In the genomic region with DNA sequence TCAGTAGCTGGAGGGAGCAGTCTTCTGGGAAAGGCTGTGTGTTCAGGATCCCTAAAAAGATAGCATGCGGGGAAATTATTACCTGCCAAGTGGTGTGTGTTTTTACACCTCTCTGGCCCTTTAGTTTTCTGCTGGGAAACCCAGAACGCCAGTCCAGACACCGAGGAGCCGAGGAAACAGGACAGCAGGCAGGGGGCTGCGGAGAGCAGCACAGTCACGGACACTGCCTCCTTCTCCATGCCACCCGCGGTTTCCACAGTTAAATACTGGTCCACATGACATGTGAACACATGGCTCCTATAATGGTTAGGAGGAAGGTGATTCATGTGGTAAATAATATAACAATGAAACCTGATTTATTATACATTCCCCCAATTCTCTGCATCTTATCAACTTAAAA, we compare ENCODE assay signal across 1 cellular context.
TF ChIP-seq lines count a peak whose summit lies in the region.

No MANE protein-coding gene starts in this region.

TF ChIP-seq in K562, 482 proteins besides CTCF, POLR2A, EP300 and RAD21:
- no peak for TF ChIP-seq SMC3 (conservative IDR thresholded peaks at IDR 0.05; ENCODE audit: insufficient read depth, low read depth, low read length)
- TF ChIP-seq SNIP1 (IDR thresholded peaks at IDR 0.05; ENCODE audit: low read depth): no peak
- TF ChIP-seq, protein P1, sequence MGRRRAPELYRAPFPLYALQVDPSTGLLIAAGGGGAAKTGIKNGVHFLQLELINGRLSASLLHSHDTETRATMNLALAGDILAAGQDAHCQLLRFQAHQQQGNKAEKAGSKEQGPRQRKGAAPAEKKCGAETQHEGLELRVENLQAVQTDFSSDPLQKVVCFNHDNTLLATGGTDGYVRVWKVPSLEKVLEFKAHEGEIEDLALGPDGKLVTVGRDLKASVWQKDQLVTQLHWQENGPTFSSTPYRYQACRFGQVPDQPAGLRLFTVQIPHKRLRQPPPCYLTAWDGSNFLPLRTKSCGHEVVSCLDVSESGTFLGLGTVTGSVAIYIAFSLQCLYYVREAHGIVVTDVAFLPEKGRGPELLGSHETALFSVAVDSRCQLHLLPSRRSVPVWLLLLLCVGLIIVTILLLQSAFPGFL (CRISPR knock-in tag; IDR thresholded peaks at IDR 0.05): no peak
- TF ChIP-seq SMARCE1 (IDR thresholded peaks at IDR 0.05): no peak
- TF ChIP-seq, protein P2, sequence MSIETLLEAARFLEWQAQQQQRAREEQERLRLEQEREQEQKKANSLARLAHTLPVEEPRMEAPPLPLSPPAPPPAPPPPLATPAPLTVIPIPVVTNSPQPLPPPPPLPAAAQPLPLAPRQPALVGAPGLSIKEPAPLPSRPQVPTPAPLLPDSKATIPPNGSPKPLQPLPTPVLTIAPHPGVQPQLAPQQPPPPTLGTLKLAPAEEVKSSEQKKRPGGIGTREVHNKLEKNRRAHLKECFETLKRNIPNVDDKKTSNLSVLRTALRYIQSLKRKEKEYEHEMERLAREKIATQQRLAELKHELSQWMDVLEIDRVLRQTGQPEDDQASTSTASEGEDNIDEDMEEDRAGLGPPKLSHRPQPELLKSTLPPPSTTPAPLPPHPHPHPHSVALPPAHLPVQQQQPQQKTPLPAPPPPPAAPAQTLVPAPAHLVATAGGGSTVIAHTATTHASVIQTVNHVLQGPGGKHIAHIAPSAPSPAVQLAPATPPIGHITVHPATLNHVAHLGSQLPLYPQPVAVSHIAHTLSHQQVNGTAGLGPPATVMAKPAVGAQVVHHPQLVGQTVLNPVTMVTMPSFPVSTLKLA (conservative IDR thresholded peaks at IDR 0.05): no peak
- TF ChIP-seq, protein P3, sequence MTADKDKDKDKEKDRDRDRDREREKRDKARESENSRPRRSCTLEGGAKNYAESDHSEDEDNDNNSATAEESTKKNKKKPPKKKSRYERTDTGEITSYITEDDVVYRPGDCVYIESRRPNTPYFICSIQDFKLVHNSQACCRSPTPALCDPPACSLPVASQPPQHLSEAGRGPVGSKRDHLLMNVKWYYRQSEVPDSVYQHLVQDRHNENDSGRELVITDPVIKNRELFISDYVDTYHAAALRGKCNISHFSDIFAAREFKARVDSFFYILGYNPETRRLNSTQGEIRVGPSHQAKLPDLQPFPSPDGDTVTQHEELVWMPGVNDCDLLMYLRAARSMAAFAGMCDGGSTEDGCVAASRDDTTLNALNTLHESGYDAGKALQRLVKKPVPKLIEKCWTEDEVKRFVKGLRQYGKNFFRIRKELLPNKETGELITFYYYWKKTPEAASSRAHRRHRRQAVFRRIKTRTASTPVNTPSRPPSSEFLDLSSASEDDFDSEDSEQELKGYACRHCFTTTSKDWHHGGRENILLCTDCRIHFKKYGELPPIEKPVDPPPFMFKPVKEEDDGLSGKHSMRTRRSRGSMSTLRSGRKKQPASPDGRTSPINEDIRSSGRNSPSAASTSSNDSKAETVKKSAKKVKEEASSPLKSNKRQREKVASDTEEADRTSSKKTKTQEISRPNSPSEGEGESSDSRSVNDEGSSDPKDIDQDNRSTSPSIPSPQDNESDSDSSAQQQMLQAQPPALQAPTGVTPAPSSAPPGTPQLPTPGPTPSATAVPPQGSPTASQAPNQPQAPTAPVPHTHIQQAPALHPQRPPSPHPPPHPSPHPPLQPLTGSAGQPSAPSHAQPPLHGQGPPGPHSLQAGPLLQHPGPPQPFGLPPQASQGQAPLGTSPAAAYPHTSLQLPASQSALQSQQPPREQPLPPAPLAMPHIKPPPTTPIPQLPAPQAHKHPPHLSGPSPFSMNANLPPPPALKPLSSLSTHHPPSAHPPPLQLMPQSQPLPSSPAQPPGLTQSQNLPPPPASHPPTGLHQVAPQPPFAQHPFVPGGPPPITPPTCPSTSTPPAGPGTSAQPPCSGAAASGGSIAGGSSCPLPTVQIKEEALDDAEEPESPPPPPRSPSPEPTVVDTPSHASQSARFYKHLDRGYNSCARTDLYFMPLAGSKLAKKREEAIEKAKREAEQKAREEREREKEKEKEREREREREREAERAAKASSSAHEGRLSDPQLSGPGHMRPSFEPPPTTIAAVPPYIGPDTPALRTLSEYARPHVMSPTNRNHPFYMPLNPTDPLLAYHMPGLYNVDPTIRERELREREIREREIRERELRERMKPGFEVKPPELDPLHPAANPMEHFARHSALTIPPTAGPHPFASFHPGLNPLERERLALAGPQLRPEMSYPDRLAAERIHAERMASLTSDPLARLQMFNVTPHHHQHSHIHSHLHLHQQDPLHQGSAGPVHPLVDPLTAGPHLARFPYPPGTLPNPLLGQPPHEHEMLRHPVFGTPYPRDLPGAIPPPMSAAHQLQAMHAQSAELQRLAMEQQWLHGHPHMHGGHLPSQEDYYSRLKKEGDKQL (CRISPR knock-in tag; IDR thresholded peaks at IDR 0.05; ENCODE audit: borderline replicate concordance): no peak
- TF ChIP-seq ZBTB8A (IDR thresholded peaks at IDR 0.05; ENCODE audit: partially characterized antibody): no peak
- TF ChIP-seq RBBP5 (IDR thresholded peaks at IDR 0.05; ENCODE audit: borderline replicate concordance, insufficient read depth, low read length, poor library complexity, severe bottlenecking): no peak
- no peak for TF ChIP-seq MAFK (IDR thresholded peaks at IDR 0.05; ENCODE audit: low read length)
- TF ChIP-seq RUNX1 (IDR thresholded peaks at IDR 0.05; ENCODE audit: low read depth): no peak
- no peak for TF ChIP-seq ZNF583 (CRISPR knock-in tag; IDR thresholded peaks at IDR 0.05)
- TF ChIP-seq, protein P4, sequence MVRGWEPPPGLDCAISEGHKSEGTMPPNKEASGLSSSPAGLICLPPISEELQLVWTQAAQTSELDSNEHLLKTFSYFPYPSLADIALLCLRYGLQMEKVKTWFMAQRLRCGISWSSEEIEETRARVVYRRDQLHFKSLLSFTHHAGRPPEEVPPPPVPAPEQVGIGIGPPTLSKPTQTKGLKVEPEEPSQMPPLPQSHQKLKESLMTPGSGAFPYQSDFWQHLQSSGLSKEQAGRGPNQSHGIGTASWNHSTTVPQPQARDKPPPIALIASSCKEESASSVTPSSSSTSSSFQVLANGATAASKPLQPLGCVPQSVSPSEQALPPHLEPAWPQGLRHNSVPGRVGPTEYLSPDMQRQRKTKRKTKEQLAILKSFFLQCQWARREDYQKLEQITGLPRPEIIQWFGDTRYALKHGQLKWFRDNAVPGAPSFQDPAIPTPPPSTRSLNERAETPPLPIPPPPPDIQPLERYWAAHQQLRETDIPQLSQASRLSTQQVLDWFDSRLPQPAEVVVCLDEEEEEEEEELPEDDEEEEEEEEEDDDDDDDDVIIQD (CRISPR knock-in tag; IDR thresholded peaks at IDR 0.05): no peak
- TF ChIP-seq ZNF586 (CRISPR knock-in tag; conservative IDR thresholded peaks at IDR 0.05): no peak
- TF ChIP-seq, protein P5, sequence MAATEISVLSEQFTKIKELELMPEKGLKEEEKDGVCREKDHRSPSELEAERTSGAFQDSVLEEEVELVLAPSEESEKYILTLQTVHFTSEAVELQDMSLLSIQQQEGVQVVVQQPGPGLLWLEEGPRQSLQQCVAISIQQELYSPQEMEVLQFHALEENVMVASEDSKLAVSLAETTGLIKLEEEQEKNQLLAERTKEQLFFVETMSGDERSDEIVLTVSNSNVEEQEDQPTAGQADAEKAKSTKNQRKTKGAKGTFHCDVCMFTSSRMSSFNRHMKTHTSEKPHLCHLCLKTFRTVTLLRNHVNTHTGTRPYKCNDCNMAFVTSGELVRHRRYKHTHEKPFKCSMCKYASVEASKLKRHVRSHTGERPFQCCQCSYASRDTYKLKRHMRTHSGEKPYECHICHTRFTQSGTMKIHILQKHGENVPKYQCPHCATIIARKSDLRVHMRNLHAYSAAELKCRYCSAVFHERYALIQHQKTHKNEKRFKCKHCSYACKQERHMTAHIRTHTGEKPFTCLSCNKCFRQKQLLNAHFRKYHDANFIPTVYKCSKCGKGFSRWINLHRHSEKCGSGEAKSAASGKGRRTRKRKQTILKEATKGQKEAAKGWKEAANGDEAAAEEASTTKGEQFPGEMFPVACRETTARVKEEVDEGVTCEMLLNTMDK (IDR thresholded peaks at IDR 0.05; ENCODE audit: borderline replicate concordance, insufficient read depth, low read depth, low read length, poor library complexity, severe bottlenecking): no peak
- no peak for TF ChIP-seq ZNF57 (CRISPR knock-in tag; IDR thresholded peaks at IDR 0.05)
- TF ChIP-seq, protein P6, sequence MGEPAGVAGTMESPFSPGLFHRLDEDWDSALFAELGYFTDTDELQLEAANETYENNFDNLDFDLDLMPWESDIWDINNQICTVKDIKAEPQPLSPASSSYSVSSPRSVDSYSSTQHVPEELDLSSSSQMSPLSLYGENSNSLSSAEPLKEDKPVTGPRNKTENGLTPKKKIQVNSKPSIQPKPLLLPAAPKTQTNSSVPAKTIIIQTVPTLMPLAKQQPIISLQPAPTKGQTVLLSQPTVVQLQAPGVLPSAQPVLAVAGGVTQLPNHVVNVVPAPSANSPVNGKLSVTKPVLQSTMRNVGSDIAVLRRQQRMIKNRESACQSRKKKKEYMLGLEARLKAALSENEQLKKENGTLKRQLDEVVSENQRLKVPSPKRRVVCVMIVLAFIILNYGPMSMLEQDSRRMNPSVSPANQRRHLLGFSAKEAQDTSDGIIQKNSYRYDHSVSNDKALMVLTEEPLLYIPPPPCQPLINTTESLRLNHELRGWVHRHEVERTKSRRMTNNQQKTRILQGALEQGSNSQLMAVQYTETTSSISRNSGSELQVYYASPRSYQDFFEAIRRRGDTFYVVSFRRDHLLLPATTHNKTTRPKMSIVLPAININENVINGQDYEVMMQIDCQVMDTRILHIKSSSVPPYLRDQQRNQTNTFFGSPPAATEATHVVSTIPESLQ (CRISPR knock-in tag; IDR thresholded peaks at IDR 0.05): no peak
- TF ChIP-seq TBL1XR1 (IDR thresholded peaks at IDR 0.05; ENCODE audit: low read length in 2 of 2): no peak
- TF ChIP-seq ZNF431 (CRISPR knock-in tag; IDR thresholded peaks at IDR 0.05): no peak
- no peak for TF ChIP-seq ZNF436 (CRISPR knock-in tag; IDR thresholded peaks at IDR 0.05)
- TF ChIP-seq, protein P7, sequence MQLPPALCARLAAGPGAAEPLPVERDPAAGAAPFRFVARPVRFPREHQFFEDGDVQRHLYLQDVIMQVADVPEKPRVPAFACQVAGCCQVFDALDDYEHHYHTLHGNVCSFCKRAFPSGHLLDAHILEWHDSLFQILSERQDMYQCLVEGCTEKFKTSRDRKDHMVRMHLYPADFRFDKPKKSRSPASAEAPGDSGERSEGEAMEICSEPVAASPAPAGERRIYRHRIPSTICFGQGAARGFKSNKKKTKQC (CRISPR knock-in tag; IDR thresholded peaks at IDR 0.05): no peak
